Comparison of ENCODE assay signal across 8 cellular contexts in the genomic region with DNA sequence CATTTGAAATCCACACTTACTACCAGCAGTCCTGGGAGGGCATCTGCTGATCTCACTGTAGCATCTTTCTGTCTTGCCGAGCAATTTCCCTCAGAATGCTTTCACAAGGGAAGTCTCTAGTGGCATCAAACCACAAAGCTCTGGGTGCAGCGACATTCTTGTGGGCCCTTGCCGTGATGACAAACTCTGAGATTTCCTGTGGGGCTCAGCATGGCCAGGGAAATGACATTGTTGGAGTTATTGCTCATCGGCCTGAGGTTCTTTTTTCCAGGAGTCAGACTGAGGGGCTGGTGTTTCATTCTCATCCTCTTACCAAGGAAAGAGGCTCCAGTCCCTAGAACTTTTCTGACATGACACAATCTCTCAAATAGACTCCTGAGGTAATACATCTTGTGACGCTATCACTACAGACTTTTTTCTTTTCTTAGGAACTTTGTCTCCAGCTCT. TPM values are rescaled to one million over a fixed set of nuclear protein-coding genes. Genes with fewer than 3 reads are reported as not detected.
DNase-seq lines count a peak whose midpoint lies in the region; ATAC-seq, FAIRE-seq and TF ChIP-seq lines count a peak whose summit lies in the region.

No MANE protein-coding gene starts in this region.

- in situ Hi-C loops in GM12878 (cut with MboI), result no loop called here

- no peak overlapping the region; the same call in 1 of the 2 replicates for H3K4me2 ChIP-seq in GM12878 (ENCODE audit: control insufficient read depth, insufficient read depth)
- peak overlapping the region; percentile 67 for H3K4me2 ChIP-seq in osteoblast (ENCODE audit: insufficient read depth, low read length)

- peaks cover 4% of the 10 kb centered on the region for H3K36me3 Mint-ChIP-seq in T-cell
- peaks cover 4% of the 10 kb centered on the region for H3K36me3 Mint-ChIP-seq in glutamatergic neuron (ENCODE audit: unreplicated experiment)

- BruUV-seq in GM12878 (replicated peaks; lab: Mats Ljungman, UMichigan), result no TSS peak

- TF ChIP-seq EP300 in GM12878 (IDR thresholded peaks at IDR 0.05; ENCODE audit: borderline replicate concordance in 1 of 2, control insufficient read depth in 1 of 2, low read depth in 2 of 2, low read length in 2 of 2), result no peak

- WGBS in GM12878 (ENCODE audit: insufficient coverage, insufficient replicate concordance, low lambda C conversion rate, missing lambda C conversion rate), result 9% methylated on average over 5 of the region's 5 CpGs

- no peak for TF ChIP-seq CTCF in GM12878 (IDR thresholded peaks at IDR 0.05 in 2 of 3, conservative IDR thresholded peaks at IDR 0.05 in 1 of 3; ENCODE audit: control insufficient read depth in 2 of 3, extremely low read depth in 1 of 3, insufficient read depth in 1 of 3, low read depth in 3 of 3, low read length in 3 of 3)
- no peak for TF ChIP-seq CTCF in osteoblast (IDR thresholded peaks at IDR 0.05; ENCODE audit: extremely low read depth, low read depth, low read length)
- TF ChIP-seq CTCF in glutamatergic neuron (IDR thresholded peaks at IDR 0.05; ENCODE audit: partially characterized antibody, unreplicated experiment), result no peak

- FAIRE-seq in GM12878 (lab: Jason Lieb, UNC), result peak; percentile 74

- H3K27ac ChIP-seq in GM12878 (ENCODE audit: control insufficient read depth, insufficient read depth) (0 out of 2 replicates have a peak overlapping the region, but pooled peaks have one; percentile 0), osteoblast (ENCODE audit: low read depth, low read length) (peak overlapping the region; percentile 91)

- SMC1A ChIA-PET in GM12878 (lab: Charles Lee; ENCODE audit: uncharacterized antibody, unreplicated experiment), result interaction anchor here (1.7 to 14.6 kb wide), 2 partner anchors 16 to 99 kb away, joined by 4 to 345 read pairs; partner anchors contain the start of gene HBEGF

- H3K4me3 Mint-ChIP-seq in T-cell (peak overlapping the region in 1 of 3 donors; percentile 36), glutamatergic neuron (ENCODE audit: unreplicated experiment) (no peak overlapping the region)

- H3K4me1 Mint-ChIP-seq in T-cell (peaks cover 33 to 47% (median 43%) of the 10 kb centered on the region in 3 donors), glutamatergic neuron (ENCODE audit: low read depth, unreplicated experiment) (peaks cover 20% of the 10 kb centered on the region)

- intact Hi-C loops in GM12878 (cut with micrococcal nuclease; ENCODE audit: unreplicated experiment), result loop anchor here (10.0 kb wide), 1 partner anchor 283 kb away; no protein-coding TSS in a partner anchor

- H3K27me3 Mint-ChIP-seq in T-cell, result no peaks in the 10 kb centered on the region
- peaks cover 6% of the 10 kb centered on the region for H3K27me3 Mint-ChIP-seq in glutamatergic neuron (ENCODE audit: unreplicated experiment)

- peak; percentile 95 for ATAC-seq in GM18511 (IDR thresholded peaks at IDR 0.05; ENCODE audit: unreplicated experiment)
- peak; percentile 63 for ATAC-seq in HG03135 (IDR thresholded peaks at IDR 0.05; ENCODE audit: unreplicated experiment)
- ATAC-seq in T-cell (replicated peaks in 1 of 4), result peak; percentile 71 to 95 (median 86)
- ATAC-seq in GM12878, result peak; percentile 88

- CTCF ChIA-PET in T-cell (lab: Charles Lee) (interaction anchor here (0.6 to 1.4 kb wide), 7 partner anchors 9 to 255 kb away, joined by 3 to 7 read pairs (median 3); partner anchors contain the start of gene HBEGF (in 1 of the 2)), GM12878 (lab: Yijun Ruan, JAX) (interaction anchor here (0.5 to 18.8 kb wide), 6 partner anchors 8 to 107 kb away, joined by 3 to 774 read pairs (median 4); partner anchors contain the start of gene HBEGF)

- H3K4me3 ChIP-seq in GM12878, result no peak overlapping the region
- H3K4me3 ChIP-seq in osteoblast (ENCODE audit: insufficient read depth, low read length), result peak overlapping the region; percentile 31
- no peak overlapping the region for H3K4me3 ChIP-seq in H7 (ENCODE audit: insufficient read depth, low read depth, low read length)

- POLR2A ChIA-PET in T-cell (lab: Charles Lee) (interaction anchor here in 1 of 2 donors (0.6 kb wide), 2 partner anchors 38 to 71 kb away, joined by 3 to 6 read pairs; no protein-coding TSS in a partner anchor), GM12878 (lab: Charles Lee) (interaction anchor here (2.1 kb wide), 1 partner anchor 94 kb away, joined by 6 read pairs; the partner anchor contains the start of gene HBEGF)

- TF ChIP-seq RAD21 in GM12878 (IDR thresholded peaks at IDR 0.05; ENCODE audit: insufficient read depth, low read depth, low read length), result no peak

- H3K27me3 ChIP-seq in GM12878 (replicated peaks in 1 of 2; ENCODE audit: control insufficient read depth in 2 of 2, insufficient read depth in 2 of 2, low read length in 1 of 2) (no peaks in the 10 kb centered on the region), osteoblast (ENCODE audit: insufficient read depth, low read length) (no peaks in the 10 kb centered on the region), H7 (ENCODE audit: control insufficient read depth, insufficient read depth, low read length) (no peaks in the 10 kb centered on the region)

- H4K20me1 ChIP-seq in GM12878 (ENCODE audit: control insufficient read depth, insufficient read depth), result no peaks in the 10 kb centered on the region; the same call in 1 of the 2 replicates
- H4K20me1 ChIP-seq in osteoblast (ENCODE audit: insufficient read depth, low read length), result peaks cover 3% of the 10 kb centered on the region

- H3K4me1 ChIP-seq in GM12878 (ENCODE audit: control insufficient read depth, insufficient read depth, low read length) (peaks cover 8% of the 10 kb centered on the region), osteoblast (ENCODE audit: insufficient read depth, low read length) (peaks cover 30% of the 10 kb centered on the region)

- H3K36me3 ChIP-seq in GM12878 (ENCODE audit: control insufficient read depth in 2 of 2, insufficient read depth in 2 of 2, low read length in 1 of 2) (peaks cover 0 to 2% of the 10 kb centered on the region in 2 experiments; a peak in 3 of 4 replicates), osteoblast (ENCODE audit: insufficient read depth, low read length) (no peaks in the 10 kb centered on the region), H7 (replicated peaks; ENCODE audit: control insufficient read depth, insufficient read depth, low read length) (peaks cover 2% of the 10 kb centered on the region; the same call in 1 of the 2 replicates)

- H3K27ac Mint-ChIP-seq in T-cell (peak overlapping the region; percentile 36 to 57), glutamatergic neuron (ENCODE audit: unreplicated experiment) (no peak overlapping the region)

- H3K79me2 ChIP-seq in GM12878 (ENCODE audit: control insufficient read depth, insufficient read depth, low read length), result no peaks in the 10 kb centered on the region; the same call in 1 of the 2 replicates
- H3K79me2 ChIP-seq in osteoblast (ENCODE audit: insufficient read depth, low read length), result peaks cover 61% of the 10 kb centered on the region

- RAD21 ChIA-PET in GM12878 (lab: Charles Lee; ENCODE audit: unreplicated experiment), result interaction anchor here (1.0 kb wide), 1 partner anchor 14 kb away, joined by 3 read pairs; no protein-coding TSS in a partner anchor

- no peak overlapping the region for H3K9ac ChIP-seq in GM12878 (ENCODE audit: control insufficient read depth, insufficient read depth, low read length)

- no peaks in the 10 kb centered on the region for H3K9me3 ChIP-seq in GM12878 (replicated peaks; ENCODE audit: control insufficient read depth, insufficient read depth, low read length)
- H3K9me3 ChIP-seq in osteoblast (ENCODE audit: low read depth, low read length), result no peaks in the 10 kb centered on the region

- H3K9me3 Mint-ChIP-seq in T-cell, result no peaks in the 10 kb centered on the region
- peaks cover 3% of the 10 kb centered on the region for H3K9me3 Mint-ChIP-seq in glutamatergic neuron (ENCODE audit: unreplicated experiment)

- H2AFZ ChIP-seq in GM12878 (ENCODE audit: control insufficient read depth, low read depth, low read length) (no peak overlapping the region), osteoblast (ENCODE audit: low read length) (no peak overlapping the region)

- DNase-seq in T-cell, result peak in 32 of 34 experiments; percentile 12 to 55 (median 29)
- DNase-seq in GM12878 (ENCODE audit: low read depth, low spot score), result peak; percentile 61
- peak; percentile 95 for DNase-seq in osteoblast (ENCODE audit: insufficient read length, low spot score, missing footprints)
- DNase-seq in COLO668 (lab: John Stamatoyannopoulos, UW; ENCODE audit: unreplicated experiment), result no peak
- DNase-seq in glutamatergic neuron, result no peak
- DNase-seq in H7, result no peak

- TF ChIP-seq POLR2A in GM12878 (IDR thresholded peaks at IDR 0.05; ENCODE audit: low read depth, low read length), result no peak

TF ChIP-seq in GM12878, 131 proteins besides CTCF, POLR2A, EP300 and RAD21 (continues in another document):
- TF ChIP-seq EED (IDR thresholded peaks at IDR 0.05; ENCODE audit: low read depth), result peak; percentile 76
- no peak for TF ChIP-seq EZH2 (IDR thresholded peaks at IDR 0.05; ENCODE audit: borderline replicate concordance, control insufficient read depth, low read depth, low read length)
- no peak for TF ChIP-seq TAF1 (IDR thresholded peaks at IDR 0.05; ENCODE audit: borderline replicate concordance, low read depth, low read length)
- peak in 1 of 2 experiments; percentile 32; a peak in 1 of 4 replicates for TF ChIP-seq ETV6 (conservative IDR thresholded peaks at IDR 0.05 in 1 of 2, IDR thresholded peaks at IDR 0.05 in 1 of 2; ENCODE audit: borderline replicate concordance in 1 of 2, low read depth in 1 of 2)
- TF ChIP-seq IKZF2 (IDR thresholded peaks at IDR 0.05), result peak in 1 of 2 experiments; percentile 20; a peak in 1 of 4 replicates

RNA-seq across cellular contexts. Expression of gene PFDN1, which starts 51.4 kb away (rescaled TPM):
- total RNA-seq in T-cell (10 to 100 TPM; 26.9 to 32.2 (median 28.1) TPM), GM12878 (2014; rRNA removed) (79.9 and 86.9 TPM in 2 replicates), GM12878 (2014; rRNA removed; fragmentation: Illumina TruSeq; extraction: Trizol) (73.0 and 91.1 TPM in 2 replicates), GM12878 (2021) (58.5 and 62.9 TPM in 2 replicates), osteoblast (58.3 and 65.9 TPM in 2 replicates), glutamatergic neuron (ENCODE audit: unreplicated experiment) (67.7 TPM)
- total RNA-seq in GM12878 (2013; cell fraction: nucleolus; rRNA removed), result 35.6 and 38.4 TPM in 2 replicates
- polyA plus RNA-seq in GM12878 (2011; ENCODE audit: low read depth), result 28.9 TPM
- polyA plus RNA-seq in GM12878 (2011; rRNA removed) (63.8 and 65.9 TPM in 2 replicates), GM12878 (2014; fragmentation: Illumina TruSeq; extraction: Trizol) (150 and 190 TPM in 2 replicates), GM12878 (2014; fragmentation: Nextera tagmentation; extraction: Ambion mirVana) (100 to 1,000 TPM; 192 to 193 TPM), GM12878 (2014; rRNA removed) (85.8 and 86.8 TPM in 2 replicates), GM12878 (2016; fragmentation: Nextera tagmentation; extraction: Ambion mirVana) (100 to 1,000 TPM; 112 to 131 TPM)
- 98.8 and 102 TPM in 2 replicates for polyA plus RNA-seq in GM12878 (2011; cell fraction: cytosol; rRNA removed)
- polyA plus RNA-seq in GM12878 (2011; cell fraction: nucleus; rRNA removed), result 24.5 and 33.3 TPM in 2 replicates
- 85.5 and 118 TPM in 2 replicates for polyA plus RNA-seq in GM12878 (2012)
- 57.4 and 63.6 TPM in 2 replicates for polyA minus RNA-seq in GM12878 (2011; rRNA and poly(A)+ RNA removed)
- polyA minus RNA-seq in GM12878 (2011; cell fraction: cytosol; rRNA and poly(A)+ RNA removed), result 15.2 and 18.9 TPM in 2 replicates
- 10.6 and 13.1 TPM in 2 replicates for polyA minus RNA-seq in GM12878 (2011; cell fraction: nucleus; rRNA and poly(A)+ RNA removed)
- 81.8 and 82.9 TPM in 2 replicates for total RNA-seq in H7 (2014; rRNA removed; shearing (Covaris generic))

Comparison
In these comparisons a context has a peak if more than half of its experiments do, and no peak if none do; other contexts are left out.
1. DNase-seq: peak in T-cell (32 of 34), GM12878 (single experiment) and osteoblast (single experiment); none in COLO668 (single experiment), glutamatergic neuron (single experiment) and H7 (single experiment).
2. Peak in every context shown above with its lines, with median percentiles within 50 percentile points of each other: ATAC-seq.